ENCODE assay signal across 19 cellular contexts in the genomic region with DNA sequence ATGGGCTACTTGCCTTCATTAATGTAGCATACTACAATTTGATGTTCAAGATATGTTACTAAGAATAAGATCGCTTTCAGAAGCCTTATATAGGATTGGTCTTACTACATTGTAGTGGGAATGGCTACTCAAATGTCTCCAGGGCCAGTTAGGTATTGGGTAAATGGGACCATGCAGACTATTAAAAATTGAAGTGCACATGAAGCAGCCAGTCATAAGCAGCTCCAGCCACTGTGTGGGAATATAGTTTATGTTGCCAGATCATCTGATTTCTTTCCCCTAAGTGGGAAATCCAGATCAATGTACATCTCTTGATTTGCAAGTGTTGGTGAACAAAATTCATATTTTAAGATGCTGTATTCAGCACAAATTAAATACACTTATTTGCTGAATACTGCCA. TPM values are rescaled to one million over a fixed set of nuclear protein-coding genes. Genes with fewer than 3 reads are reported as not detected.
A peak's percentile ranks its signal among the peaks of the same experiment; 100 is the strongest.
DNase-seq lines count a peak whose midpoint lies in the region; TF ChIP-seq lines count a peak whose summit lies in the region.
"Had no signal": no experiment of that assay in that cellular context is flagged by ENCODE, and none has a peak within 500 bp of the region (broad histone marks: within the 10 kb centered on the region; RNA-seq: fewer than 3 reads in every experiment).

No MANE protein-coding gene starts in this region.

- H3K4me3 Mint-ChIP-seq in CD4-positive, alpha-beta memory T cell: peak overlapping the region in 6 of 8 donors; percentile 3 to 55 (median 40)
- peak overlapping the region; percentile 10 for H3K4me3 Mint-ChIP-seq in chondrocyte (ENCODE audit: unreplicated experiment)
- H3K4me3 Mint-ChIP-seq in nephron: peak overlapping the region; percentile 7 to 63 (median 18)
- H3K4me3 Mint-ChIP-seq: T-helper 1 cell treated with Interleukin-12 subunit alpha and Interleukin-12 subunit beta and Interleukin-4 antibody, amounts not matched to agents 30 μg/mL and 1 μg/mL, for 36 hours had no signal

- peak overlapping the region in 2 of 7 donors; percentile 3 to 8 for H3K27ac Mint-ChIP-seq in CD4-positive, alpha-beta memory T cell
- peak overlapping the region; percentile 67 for H3K27ac Mint-ChIP-seq in chondrocyte (ENCODE audit: unreplicated experiment)
- no peak overlapping the region for H3K27ac Mint-ChIP-seq in nephron
- H3K27ac Mint-ChIP-seq: T-helper 1 cell treated with Interleukin-12 subunit alpha and Interleukin-12 subunit beta and Interleukin-4 antibody, amounts not matched to agents 30 μg/mL and 1 μg/mL, for 36 hours had no signal

- no peak overlapping the region for H3K4me3 ChIP-seq in CD4-positive, alpha-beta memory T cell (ENCODE audit: low read length in 2 of 2)
- no peak overlapping the region for H3K4me3 ChIP-seq in Karpas-422 (ENCODE audit: low read length)
- H3K4me3 ChIP-seq: body of pancreas, Peyer's patch, thoracic aorta had no signal

- peaks cover 93% of the 10 kb centered on the region for H4K20me1 ChIP-seq in Karpas-422 (ENCODE audit: insufficient read depth, low read depth, low read length)

- H3K36me3 ChIP-seq in CD4-positive, alpha-beta memory T cell (ENCODE audit: insufficient read depth, low read length): no peaks in the 10 kb centered on the region
- H3K36me3 ChIP-seq in Karpas-422 (ENCODE audit: insufficient read depth, low read length): peaks cover 3% of the 10 kb centered on the region
- H3K36me3 ChIP-seq: BE2C, Peyer's patch, thoracic aorta had no signal

- H3K4me1 ChIP-seq in CD4-positive, alpha-beta memory T cell (ENCODE audit: insufficient read depth, low read length): peaks cover 86% of the 10 kb centered on the region
- H3K4me1 ChIP-seq in Karpas-422 (ENCODE audit: low read length): peaks cover 43% of the 10 kb centered on the region
- H3K4me1 ChIP-seq: BE2C had no signal

- POLR2A ChIA-PET in CD4-positive, alpha-beta memory T cell (lab: Charles Lee; ENCODE audit: partially characterized antibody): interaction anchor here (1.6 kb wide), 1 partner anchor 9 kb away, joined by 3 read pairs; no protein-coding TSS in a partner anchor

- TF ChIP-seq CTCF in chondrocyte (IDR thresholded peaks at IDR 0.05): no peak
- TF ChIP-seq CTCF in nephron (IDR thresholded peaks at IDR 0.05; ENCODE audit: unreplicated experiment in 3 of 3): no peak

- H3K9ac ChIP-seq in Karpas-422 (ENCODE audit: low read length): no peak overlapping the region

- peaks cover 72 to 93% (median 83%) of the 10 kb centered on the region in 4 donors for H3K4me1 Mint-ChIP-seq in CD4-positive, alpha-beta memory T cell
- H3K4me1 Mint-ChIP-seq in chondrocyte (ENCODE audit: low read depth) (peaks cover 78% of the 10 kb centered on the region), nephron (peaks cover 75% of the 10 kb centered on the region)

- H3K36me3 Mint-ChIP-seq in CD4-positive, alpha-beta memory T cell: peaks cover 2 to 13% of the 10 kb centered on the region in 2 donors
- peaks cover 3% of the 10 kb centered on the region for H3K36me3 Mint-ChIP-seq in chondrocyte (ENCODE audit: low read depth)
- peaks cover 12% of the 10 kb centered on the region for H3K36me3 Mint-ChIP-seq in nephron (ENCODE audit: low read depth)

- no peaks in the 10 kb centered on the region for H3K27me3 ChIP-seq in CD4-positive, alpha-beta memory T cell (ENCODE audit: insufficient read depth, low read length)
- no peaks in the 10 kb centered on the region for H3K27me3 ChIP-seq in Karpas-422 (ENCODE audit: low read length)
- H3K27me3 ChIP-seq: BE2C, body of pancreas, Peyer's patch had no signal

- peak overlapping the region; percentile 81 for H3K4me2 ChIP-seq in Karpas-422 (ENCODE audit: low read depth, low read length, poor library complexity, severe bottlenecking)

- no peaks in the 10 kb centered on the region for H3K9me3 Mint-ChIP-seq in CD4-positive, alpha-beta memory T cell
- no peaks in the 10 kb centered on the region for H3K9me3 Mint-ChIP-seq in chondrocyte (ENCODE audit: low read depth)
- no peaks in the 10 kb centered on the region for H3K9me3 Mint-ChIP-seq in nephron
- H3K9me3 Mint-ChIP-seq: T-helper 1 cell treated with Interleukin-12 subunit alpha and Interleukin-12 subunit beta and Interleukin-4 antibody, amounts not matched to agents 30 μg/mL and 1 μg/mL, for 36 hours had no signal

- peaks cover 98% of the 10 kb centered on the region for H3K79me2 ChIP-seq in Karpas-422 (ENCODE audit: low read length)

- no peaks in the 10 kb centered on the region for H3K27me3 Mint-ChIP-seq in CD4-positive, alpha-beta memory T cell
- H3K27me3 Mint-ChIP-seq in chondrocyte (ENCODE audit: low read depth): no peaks in the 10 kb centered on the region
- H3K27me3 Mint-ChIP-seq in nephron (ENCODE audit: low read depth): no peaks in the 10 kb centered on the region

- CTCF ChIA-PET in CD4-positive, alpha-beta memory T cell (lab: Charles Lee; ENCODE audit: partially characterized antibody): no interaction called here

- intact Hi-C loops in CD4-positive, alpha-beta memory T cell (cut with micrococcal nuclease): loop anchor here (5.0 to 10.0 kb wide), 2 partner anchors 33 to 160 kb away; no protein-coding TSS in a partner anchor

- no peak for DNase-seq in CD4-positive, alpha-beta memory T cell
- DNase-seq in Karpas-422 (no peak), chondrocyte (ENCODE audit: low spot score) (no peak), Ammon's horn (ENCODE audit: low spot score) (no peak), SIG-M5 (lab: John Stamatoyannopoulos, UW) (no peak), NK-92 (lab: John Stamatoyannopoulos, UW; ENCODE audit: unreplicated experiment) (no peak)
- DNase-seq in activated CD4-positive, CD25-positive, alpha-beta regulatory T cell treated with anti-CD3 and anti-CD28 coated beads, Interleukin-2, amount 50 U/mL, for 72 hours: no peak
- DNase-seq: activated CD4-positive, CD25-positive, alpha-beta regulatory T cell; activated naive CD4-positive, alpha-beta T cell treated with Interleukin-2 at 50 U/mL for 16 hours; BE2C; body of pancreas; kidney glomerular epithelial cell; MV-4-11; NCI-H2081 treated with DMSO at 0.1 percent for 48 hours; NCI-H524 treated with DMSO at 0.1 percent for 48 hours; Peyer's patch had no signal

- H3K9me3 ChIP-seq in CD4-positive, alpha-beta memory T cell (ENCODE audit: control insufficient read depth in 1 of 2, low read length in 2 of 2): no peaks in the 10 kb centered on the region
- no peaks in the 10 kb centered on the region for H3K9me3 ChIP-seq in Karpas-422 (ENCODE audit: low read length)
- H3K9me3 ChIP-seq: BE2C, body of pancreas, Peyer's patch, thoracic aorta had no signal

- H3K9me2 ChIP-seq in Karpas-422 (replicated peaks; ENCODE audit: insufficient read depth, low read length): no peaks in the 10 kb centered on the region

- H2AFZ ChIP-seq in Karpas-422 (ENCODE audit: low read length): no peak overlapping the region

- no peak overlapping the region for H3K27ac ChIP-seq in CD4-positive, alpha-beta memory T cell (ENCODE audit: low read depth, low read length)
- no peak overlapping the region for H3K27ac ChIP-seq in Karpas-422 (ENCODE audit: low read length)
- H3K27ac ChIP-seq: body of pancreas, Peyer's patch, thoracic aorta had no signal

RNA-seq across cellular contexts. Expression of a gene that starts 5.1 kb away (rescaled TPM):
- 100 to 1,000 TPM; 175 to 176 TPM for total RNA-seq in CD4-positive, alpha-beta memory T cell
- polyA plus RNA-seq in CD4-positive, alpha-beta memory T cell: 10 to 100 TPM; 65.8 to 65.9 TPM
- total RNA-seq in Karpas-422 (2014; rRNA removed; shearing (Covaris generic); ENCODE audit: low replicate concordance): 122 and 184 TPM in 2 replicates
- 487 to 677 TPM (median 488 TPM) in 3 replicates for total RNA-seq in chondrocyte
